In genomic region chr15:43185161-43186002, GRCh38 we compare ENCODE assay signal across 8 cellular contexts. TPM values are rescaled to one million over a fixed set of nuclear protein-coding genes. Genes with fewer than 3 reads are reported as not detected.
DNase-seq lines count a peak whose midpoint lies in the region; ATAC-seq and TF ChIP-seq lines count a peak whose summit lies in the region.

Gene CCNDBP1 (plus strand): TSS chr15:43185403. CDS start chr15:43185499, 96 bp downstream.

- peak within 1 kb of the TSS; percentile 62 for H3K27ac ChIP-seq in KMS-11

- no peaks in the 10 kb centered on the region for H3K27me3 Mint-ChIP-seq in activated T-helper 2 cell treated with anti-CD3 and anti-CD28 coated beads, Interferon-gamma antibody, Interleukin-2, Interleukin-4, amounts not matched to agents 10 μg/mL and 5 μg/mL and 100 μg/mL, durations not matched to agents 14 hours and 24 hours and 36 hours (ENCODE audit: low read depth)
- no peaks in the 10 kb centered on the region for H3K27me3 Mint-ChIP-seq in natural killer cell (ENCODE audit: low read depth in 2 of 2)

- H3K4me3 ChIP-seq in KMS-11 (IDR thresholded peaks at IDR 0.05; ENCODE audit: insufficient read depth, low read depth, low read length) = peak within 1 kb of the TSS; percentile 52

- peaks cover 16% of the 10 kb centered on the region; the same call in 1 of the 2 replicates for H3K79me2 ChIP-seq in KMS-11 (ENCODE audit: insufficient read depth, low read depth)

- ATAC-seq in GM21737 (IDR thresholded peaks at IDR 0.05; ENCODE audit: unreplicated experiment) (peak; percentile 90), natural killer cell (peak; percentile 83 to 96 (median 91))
- peak; percentile 97 for ATAC-seq in stimulated activated naive CD8-positive, alpha-beta T cell treated with anti-CD3 and anti-CD28 coated beads, Interleukin-15, Interleukin-2, amounts not matched to agents 100 U/mL and 50 U/mL, for 24 hours

- no peaks in the 10 kb centered on the region for H3K27me3 ChIP-seq in KMS-11 (ENCODE audit: insufficient read depth, low read depth)

- H3K4me2 ChIP-seq in KMS-11 = peak within 1 kb of the TSS; percentile 100

- TF ChIP-seq CTCF in KMS-11 (conservative IDR thresholded peaks at IDR 0.05; ENCODE audit: low read depth, low read length) = peak; percentile 54
- TF ChIP-seq CTCF in natural killer cell (IDR thresholded peaks at IDR 0.05) = peak; percentile 40

- peak within 1 kb of the TSS; percentile 87 for H2AFZ ChIP-seq in KMS-11 (ENCODE audit: low read depth)

- intact Hi-C loops in activated T-helper 2 cell treated with anti-CD3 and anti-CD28 coated beads, Interferon-gamma antibody, Interleukin-2, Interleukin-4, amounts not matched to agents 10 μg/mL and 5 μg/mL and 100 μg/mL, durations not matched to agents 14 hours and 24 hours and 36 hours (cut with micrococcal nuclease) = loop anchor here (5.0 kb wide), 2 partner anchors 53 to 78 kb away; partner anchors contain the start of genes TMEM62 and UBR1
- intact Hi-C loops in natural killer cell (cut with micrococcal nuclease) = loop anchor here (5.0 kb wide), 1 partner anchor 78 kb away; the partner anchor contains the start of gene UBR1

- TF ChIP-seq POLR2A in Raji (IDR thresholded peaks at IDR 0.05; ENCODE audit: insufficient read depth, low read depth, low read length) = peak; percentile 95

- peaks cover 49% of the 10 kb centered on the region for H3K36me3 Mint-ChIP-seq in activated T-helper 2 cell treated with anti-CD3 and anti-CD28 coated beads, Interferon-gamma antibody, Interleukin-2, Interleukin-4, amounts not matched to agents 10 μg/mL and 5 μg/mL and 100 μg/mL, durations not matched to agents 14 hours and 24 hours and 36 hours (ENCODE audit: low read depth)
- no peaks in the 10 kb centered on the region for H3K36me3 Mint-ChIP-seq in natural killer cell

- H3K4me3 Mint-ChIP-seq in activated T-helper 2 cell treated with anti-CD3 and anti-CD28 coated beads, Interferon-gamma antibody, Interleukin-2, Interleukin-4, amounts not matched to agents 10 μg/mL and 5 μg/mL and 100 μg/mL, durations not matched to agents 14 hours and 24 hours and 36 hours (ENCODE audit: low read depth) = peak within 1 kb of the TSS; percentile 92
- H3K4me3 Mint-ChIP-seq in natural killer cell = peak within 1 kb of the TSS; percentile 93

- peaks cover 25% of the 10 kb centered on the region for H3K4me1 Mint-ChIP-seq in activated T-helper 2 cell treated with anti-CD3 and anti-CD28 coated beads, Interferon-gamma antibody, Interleukin-2, Interleukin-4, amounts not matched to agents 10 μg/mL and 5 μg/mL and 100 μg/mL, durations not matched to agents 14 hours and 24 hours and 36 hours (ENCODE audit: low read depth)
- peaks cover 35 to 49% of the 10 kb centered on the region in 2 donors for H3K4me1 Mint-ChIP-seq in natural killer cell

- H4K20me1 ChIP-seq in KMS-11 (ENCODE audit: insufficient read depth) = no peaks in the 10 kb centered on the region

- H3K9ac ChIP-seq in KMS-11 = peak within 1 kb of the TSS; percentile 62; the same call in 1 of the 2 replicates

- peak within 1 kb of the TSS; percentile 92 for H3K27ac Mint-ChIP-seq in activated T-helper 2 cell treated with anti-CD3 and anti-CD28 coated beads, Interferon-gamma antibody, Interleukin-2, Interleukin-4, amounts not matched to agents 10 μg/mL and 5 μg/mL and 100 μg/mL, durations not matched to agents 14 hours and 24 hours and 36 hours
- peak within 1 kb of the TSS; percentile 91 to 96 for H3K27ac Mint-ChIP-seq in natural killer cell

- H3K9me3 Mint-ChIP-seq in activated T-helper 2 cell treated with anti-CD3 and anti-CD28 coated beads, Interferon-gamma antibody, Interleukin-2, Interleukin-4, amounts not matched to agents 10 μg/mL and 5 μg/mL and 100 μg/mL, durations not matched to agents 14 hours and 24 hours and 36 hours = no peaks in the 10 kb centered on the region
- no peaks in the 10 kb centered on the region for H3K9me3 Mint-ChIP-seq in natural killer cell

- DNase-seq in ELF-1 (ENCODE audit: low read depth, low spot score) (peak; percentile 97), fibroblast of peridontal ligament (ENCODE audit: extremely low read depth) (peak; percentile 56), natural killer cell (peak; percentile 82)
- DNase-seq in activated T-helper 2 cell treated with anti-CD3 and anti-CD28 coated beads, Interferon-gamma antibody, Interleukin-2, Interleukin-4, amounts not matched to agents 10 μg/mL and 5 μg/mL and 100 μg/mL, durations not matched to agents 14 hours and 24 hours and 36 hours (ENCODE audit: low spot score) = peak; percentile 90
- DNase-seq in stimulated activated naive CD8-positive, alpha-beta T cell treated with anti-CD3 and anti-CD28 coated beads, Interleukin-15, Interleukin-2, amounts not matched to agents 100 U/mL and 50 U/mL, for 24 hours = peak; percentile 95

- H3K4me1 ChIP-seq in KMS-11 (ENCODE audit: low read depth, poor library complexity, severe bottlenecking) = peaks cover 17% of the 10 kb centered on the region

- no peaks in the 10 kb centered on the region for H3K36me3 ChIP-seq in KMS-11 (ENCODE audit: insufficient read depth)

RNA-seq across cellular contexts. Expression of gene CCNDBP1, which starts in this region (rescaled TPM):
- 62.9 and 68.1 TPM in 2 replicates for total RNA-seq in activated T-helper 2 cell treated with anti-CD3 and anti-CD28 coated beads, Interferon-gamma antibody, Interleukin-2, Interleukin-4, amounts not matched to agents 10 μg/mL and 5 μg/mL and 100 μg/mL, durations not matched to agents 14 hours and 24 hours and 36 hours
- 100 to 1,000 TPM; 120 to 150 (median 129) TPM for total RNA-seq in natural killer cell

Comparison
In these comparisons a context has a peak if more than half of its experiments do, and no peak if none do; other contexts are left out.
1. Peak in every context shown above with its lines: DNase-seq, ATAC-seq, H3K4me3 ChIP-seq and H3K27ac ChIP-seq.